In genomic region chr15:57540736-57541135, GRCh38 we compare ENCODE assay signal across 1 cellular context.
TF ChIP-seq lines count a peak whose summit lies in the region.

No MANE protein-coding gene starts in this region.

TF ChIP-seq in GM23338, 12 proteins besides CTCF, POLR2A, EP300 and RAD21 (continued from another document):
- TF ChIP-seq ZNF462 (CRISPR knock-in tag; IDR thresholded peaks at IDR 0.05) (no peak), ZNF331 (CRISPR knock-in tag; IDR thresholded peaks at IDR 0.05; ENCODE audit: low read depth) (no peak)
